10 cellular contexts compared by ENCODE assay signal in the genomic region with DNA sequence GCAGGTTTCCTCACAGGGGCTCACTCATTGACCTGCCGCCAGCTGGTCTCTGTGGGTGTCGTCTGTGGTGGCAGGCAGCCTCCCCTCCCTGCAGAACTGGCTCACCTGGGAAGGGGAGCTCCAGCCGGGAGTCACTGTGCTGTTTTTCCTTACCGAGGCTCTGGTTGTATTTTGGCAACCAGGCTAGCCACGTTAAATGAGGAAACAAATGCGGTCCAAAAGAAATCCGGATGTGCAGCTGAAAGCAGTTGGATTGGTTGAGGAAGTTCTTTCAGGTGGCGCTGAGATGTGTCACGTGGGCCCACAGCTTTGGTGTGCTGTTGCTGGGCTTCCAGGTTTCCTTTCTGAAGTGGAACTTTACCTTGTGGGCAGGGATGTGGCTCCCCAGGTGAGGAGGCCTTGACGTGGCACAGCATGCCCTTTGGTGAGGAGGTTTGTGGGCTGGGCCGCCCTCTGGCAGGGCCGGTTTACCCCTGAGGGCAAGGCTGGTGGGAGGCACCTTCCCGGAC. TPM values are rescaled to one million over a fixed set of nuclear protein-coding genes. Genes with fewer than 3 reads are reported as not detected.
DNase-seq lines count a peak whose midpoint lies in the region; ATAC-seq and TF ChIP-seq lines count a peak whose summit lies in the region.
"Had no signal": no experiment of that assay in that cellular context is flagged by ENCODE, and none has a peak within 500 bp of the region (broad histone marks: within the 10 kb centered on the region; RNA-seq: fewer than 3 reads in every experiment).

No MANE protein-coding gene starts in this region.

- no peaks in the 10 kb centered on the region for H4K20me1 ChIP-seq in OCI-LY3 (ENCODE audit: insufficient read depth, low read length)

- DNase-seq in cardiac septum (ENCODE audit: low spot score) (peak; percentile 83), left ventricle myocardium superior (no peak), coronary artery (ENCODE audit: low spot score) (peak; percentile 57), substantia nigra (lab: John Stamatoyannopoulos, UW) (peak in 5 of 49 donors; percentile 17 to 66 (median 29)), AML-193 (lab: John Stamatoyannopoulos, UW) (no peak)
- DNase-seq: DND-41, psoas muscle had no signal

- H3K27ac ChIP-seq in OCI-LY3 (ENCODE audit: low read length) (peak overlapping the region; percentile 33), coronary artery (no peak overlapping the region), substantia nigra (ENCODE audit: low read depth, low read length, poor library complexity, severe bottlenecking) (peak overlapping the region; percentile 95)
- H3K27ac ChIP-seq: psoas muscle had no signal

- no peaks in the 10 kb centered on the region for H3K9me3 ChIP-seq in OCI-LY3 (ENCODE audit: insufficient read depth, low read length)
- H3K9me3 ChIP-seq: psoas muscle had no signal

- H3K9ac ChIP-seq in OCI-LY3 (ENCODE audit: low read length), result no peak overlapping the region; the same call in 1 of the 2 replicates

- H3K4me3 ChIP-seq in OCI-LY3 (ENCODE audit: low read length) (peak overlapping the region; percentile 47; the same call in 1 of the 2 replicates), coronary artery (no peak overlapping the region)
- H3K4me3 ChIP-seq: psoas muscle had no signal

- H3K4me1 ChIP-seq in OCI-LY3 (ENCODE audit: low read length), result peaks cover 56% of the 10 kb centered on the region

- TF ChIP-seq CTCF in OCI-LY3 (IDR thresholded peaks at IDR 0.05; ENCODE audit: low read depth, low read length), result no peak
- TF ChIP-seq CTCF in coronary artery (IDR thresholded peaks at IDR 0.05), result no peak

- intact Hi-C loops in cardiac septum (cut with DNase I) (no loop called here), left ventricle myocardium superior (cut with micrococcal nuclease) (no loop called here)

- H3K36me3 ChIP-seq in OCI-LY3 (replicated peaks; ENCODE audit: low read depth, low read length), result peaks cover 19% of the 10 kb centered on the region

- peaks cover 54% of the 10 kb centered on the region for H3K79me2 ChIP-seq in OCI-LY3 (ENCODE audit: low read length)

- no peaks in the 10 kb centered on the region for H3K27me3 ChIP-seq in OCI-LY3 (ENCODE audit: low read depth, low read length)

- H3K4me2 ChIP-seq in OCI-LY3 (ENCODE audit: low read length), result peak overlapping the region; percentile 60

- H2AFZ ChIP-seq in OCI-LY3 (ENCODE audit: low read depth, low read length), result no peak overlapping the region; the same call in 1 of the 2 replicates

- ATAC-seq in left ventricle myocardium superior (no peak), GM19452 (IDR thresholded peaks at IDR 0.05; ENCODE audit: unreplicated experiment) (no peak), GM19035 (IDR thresholded peaks at IDR 0.05; ENCODE audit: unreplicated experiment) (no peak)

RNA-seq across cellular contexts. Expression of a gene that starts 14.2 kb away (rescaled TPM):
- total RNA-seq in cardiac septum (49.3 TPM), left ventricle myocardium superior (18.8 TPM)

Comparison
In these comparisons a context has a peak if more than half of its experiments do, and no peak if none do; other contexts are left out.
1. DNase-seq: peak in cardiac septum (single experiment) and coronary artery (single experiment); none in left ventricle myocardium superior (single experiment) and AML-193 (0 of 2).
2. H3K27ac ChIP-seq: peak in OCI-LY3 (single experiment) and substantia nigra (single experiment); none in coronary artery (0 of 2).